Comparison of ENCODE assay signal across 1 cellular context in genomic region chr10:124384142-124384541, GRCh38.
A peak's percentile ranks its signal among the peaks of the same experiment; 100 is the strongest.
TF ChIP-seq lines count a peak whose summit lies in the region.

No MANE protein-coding gene starts in this region.

TF ChIP-seq in HepG2, 621 proteins besides CTCF, POLR2A, EP300 and RAD21:
- peak; percentile 8; the same call in 1 of the 2 replicates for TF ChIP-seq STAG1 (CRISPR knock-in tag; IDR thresholded peaks at IDR 0.05)
- no peak for TF ChIP-seq ESRRA (CRISPR knock-in tag; IDR thresholded peaks at IDR 0.05; ENCODE audit: low read depth)
